1 cellular context compared by ENCODE assay signal in the genomic region with DNA sequence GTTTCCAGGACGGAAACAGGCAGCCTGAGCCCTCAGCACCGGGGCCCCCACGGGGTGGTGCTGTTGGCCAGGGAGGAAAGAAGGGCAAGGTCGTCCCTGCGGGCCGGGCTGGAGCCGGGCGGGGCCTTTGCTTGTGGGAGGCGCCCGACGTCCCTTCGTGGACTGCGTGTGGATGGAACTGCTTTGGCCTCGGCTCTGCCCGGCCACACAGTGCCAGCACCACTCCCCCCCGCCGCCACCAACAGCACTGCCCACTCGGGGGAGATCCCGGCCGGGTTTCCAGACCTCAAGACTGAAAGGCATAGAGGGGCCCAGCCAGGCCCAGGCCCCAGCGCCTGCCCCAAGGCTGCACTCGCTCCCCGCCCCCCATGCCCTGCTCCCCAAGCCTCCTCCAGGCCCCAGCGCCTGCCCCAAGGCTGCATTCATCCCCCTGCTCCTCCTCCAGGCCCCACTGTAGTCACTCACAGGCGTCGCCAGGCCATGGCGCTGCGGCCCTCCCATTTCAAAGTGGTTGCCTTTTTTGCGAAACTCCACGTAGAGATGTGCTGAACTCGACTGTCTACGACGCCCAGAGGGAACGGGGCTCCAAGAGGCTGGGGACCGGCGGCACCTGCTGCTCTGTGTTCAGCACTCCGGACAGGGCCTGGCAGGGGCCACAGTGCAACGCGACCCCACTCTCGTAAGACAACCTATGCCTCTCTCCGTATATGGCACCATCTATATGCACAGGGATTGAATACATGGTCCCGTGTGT.
A peak's percentile ranks its signal among the peaks of the same experiment; 100 is the strongest.
TF ChIP-seq lines count a peak whose summit lies in the region.

No MANE protein-coding gene starts in this region.

TF ChIP-seq in GM12878, 131 proteins besides CTCF, POLR2A, EP300 and RAD21 (continued from another document):
- no peak for TF ChIP-seq RCOR1 (conservative IDR thresholded peaks at IDR 0.05; ENCODE audit: low read depth, low read length)
- TF ChIP-seq RFX5 (IDR thresholded peaks at IDR 0.05; ENCODE audit: low read depth, low read length) = no peak
- TF ChIP-seq, protein P1, sequence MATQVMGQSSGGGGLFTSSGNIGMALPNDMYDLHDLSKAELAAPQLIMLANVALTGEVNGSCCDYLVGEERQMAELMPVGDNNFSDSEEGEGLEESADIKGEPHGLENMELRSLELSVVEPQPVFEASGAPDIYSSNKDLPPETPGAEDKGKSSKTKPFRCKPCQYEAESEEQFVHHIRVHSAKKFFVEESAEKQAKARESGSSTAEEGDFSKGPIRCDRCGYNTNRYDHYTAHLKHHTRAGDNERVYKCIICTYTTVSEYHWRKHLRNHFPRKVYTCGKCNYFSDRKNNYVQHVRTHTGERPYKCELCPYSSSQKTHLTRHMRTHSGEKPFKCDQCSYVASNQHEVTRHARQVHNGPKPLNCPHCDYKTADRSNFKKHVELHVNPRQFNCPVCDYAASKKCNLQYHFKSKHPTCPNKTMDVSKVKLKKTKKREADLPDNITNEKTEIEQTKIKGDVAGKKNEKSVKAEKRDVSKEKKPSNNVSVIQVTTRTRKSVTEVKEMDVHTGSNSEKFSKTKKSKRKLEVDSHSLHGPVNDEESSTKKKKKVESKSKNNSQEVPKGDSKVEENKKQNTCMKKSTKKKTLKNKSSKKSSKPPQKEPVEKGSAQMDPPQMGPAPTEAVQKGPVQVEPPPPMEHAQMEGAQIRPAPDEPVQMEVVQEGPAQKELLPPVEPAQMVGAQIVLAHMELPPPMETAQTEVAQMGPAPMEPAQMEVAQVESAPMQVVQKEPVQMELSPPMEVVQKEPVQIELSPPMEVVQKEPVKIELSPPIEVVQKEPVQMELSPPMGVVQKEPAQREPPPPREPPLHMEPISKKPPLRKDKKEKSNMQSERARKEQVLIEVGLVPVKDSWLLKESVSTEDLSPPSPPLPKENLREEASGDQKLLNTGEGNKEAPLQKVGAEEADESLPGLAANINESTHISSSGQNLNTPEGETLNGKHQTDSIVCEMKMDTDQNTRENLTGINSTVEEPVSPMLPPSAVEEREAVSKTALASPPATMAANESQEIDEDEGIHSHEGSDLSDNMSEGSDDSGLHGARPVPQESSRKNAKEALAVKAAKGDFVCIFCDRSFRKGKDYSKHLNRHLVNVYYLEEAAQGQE (IDR thresholded peaks at IDR 0.05; ENCODE audit: low read depth, low read length) = peak; percentile 54; the same call in 1 of the 2 replicates
- TF ChIP-seq, protein P2, sequence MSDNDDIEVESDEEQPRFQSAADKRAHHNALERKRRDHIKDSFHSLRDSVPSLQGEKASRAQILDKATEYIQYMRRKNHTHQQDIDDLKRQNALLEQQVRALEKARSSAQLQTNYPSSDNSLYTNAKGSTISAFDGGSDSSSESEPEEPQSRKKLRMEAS (IDR thresholded peaks at IDR 0.05; ENCODE audit: low read depth, low read length) = no peak
- TF ChIP-seq FOXM1 (IDR thresholded peaks at IDR 0.05; ENCODE audit: low read depth, low read length) = no peak
- TF ChIP-seq NFXL1 (IDR thresholded peaks at IDR 0.05; ENCODE audit: borderline replicate concordance) = no peak
- no peak for TF ChIP-seq NR2C2 (IDR thresholded peaks at IDR 0.05; ENCODE audit: borderline replicate concordance, control insufficient read depth, insufficient read length, low read depth)
- no peak for TF ChIP-seq BACH1 (IDR thresholded peaks at IDR 0.05; ENCODE audit: borderline replicate concordance)
- no peak for TF ChIP-seq TCF12 (IDR thresholded peaks at IDR 0.05; ENCODE audit: low read depth, low read length)
- peak; percentile 29; the same call in 1 of the 2 replicates for TF ChIP-seq RUNX3 (IDR thresholded peaks at IDR 0.05; ENCODE audit: low read length)
- no peak for TF ChIP-seq ATF7 (IDR thresholded peaks at IDR 0.05; ENCODE audit: low read depth)
- TF ChIP-seq KLF5 (IDR thresholded peaks at IDR 0.05; ENCODE audit: partially characterized antibody) = no peak
- TF ChIP-seq MYC (IDR thresholded peaks at IDR 0.05; ENCODE audit: insufficient read depth, insufficient read length, insufficient replicate concordance, low read length, severe bottlenecking) = no peak
- TF ChIP-seq HDAC6 (IDR thresholded peaks at IDR 0.05; ENCODE audit: unreplicated experiment) = no peak
